Comparison of ENCODE assay signal across 1 cellular context in genomic region chr6:167119680-167120556, GRCh38.
TF ChIP-seq lines count a peak whose summit lies in the region.

No MANE protein-coding gene starts in this region.

TF ChIP-seq in HepG2, 621 proteins besides CTCF, POLR2A, EP300 and RAD21 (continued from another document):
- TF ChIP-seq SP1 (IDR thresholded peaks at IDR 0.05) (no peak), SP1 (CRISPR knock-in tag; IDR thresholded peaks at IDR 0.05) (peak; percentile 14; the same call in 1 of the 2 replicates), JUND (CRISPR knock-in tag; IDR thresholded peaks at IDR 0.05) (0 out of 2 replicates have a peak, but pooled peaks have one; percentile 31), CBX5 (CRISPR knock-in tag; IDR thresholded peaks at IDR 0.05; ENCODE audit: borderline replicate concordance) (peak; percentile 83), SETDB1 (CRISPR knock-in tag; IDR thresholded peaks at IDR 0.05; ENCODE audit: borderline replicate concordance) (peak; percentile 84; the same call in 1 of the 2 replicates), ZFP36 (IDR thresholded peaks at IDR 0.05; ENCODE audit: borderline replicate concordance, low read depth, low read length, partially characterized antibody) (peak; percentile 62), KAT7 (CRISPR knock-in tag; IDR thresholded peaks at IDR 0.05; ENCODE audit: borderline replicate concordance) (no peak), ZFX (CRISPR knock-in tag; IDR thresholded peaks at IDR 0.05; ENCODE audit: low read depth) (no peak), POGZ (CRISPR knock-in tag; IDR thresholded peaks at IDR 0.05) (peak; percentile 61; the same call in 1 of the 2 replicates), ZMYM3 (CRISPR knock-in tag; IDR thresholded peaks at IDR 0.05) (0 out of 2 replicates have a peak, but pooled peaks have one; percentile 16), ZNF644 (CRISPR knock-in tag; IDR thresholded peaks at IDR 0.05; ENCODE audit: low read depth) (0 out of 2 replicates have a peak, but pooled peaks have one; percentile 35), ZNF652 (CRISPR knock-in tag; IDR thresholded peaks at IDR 0.05; ENCODE audit: borderline replicate concordance, low read depth) (peak; percentile 41; the same call in 1 of the 2 replicates), STAG1 (CRISPR knock-in tag; IDR thresholded peaks at IDR 0.05) (peak; percentile 47)
- TF ChIP-seq, protein P1, sequence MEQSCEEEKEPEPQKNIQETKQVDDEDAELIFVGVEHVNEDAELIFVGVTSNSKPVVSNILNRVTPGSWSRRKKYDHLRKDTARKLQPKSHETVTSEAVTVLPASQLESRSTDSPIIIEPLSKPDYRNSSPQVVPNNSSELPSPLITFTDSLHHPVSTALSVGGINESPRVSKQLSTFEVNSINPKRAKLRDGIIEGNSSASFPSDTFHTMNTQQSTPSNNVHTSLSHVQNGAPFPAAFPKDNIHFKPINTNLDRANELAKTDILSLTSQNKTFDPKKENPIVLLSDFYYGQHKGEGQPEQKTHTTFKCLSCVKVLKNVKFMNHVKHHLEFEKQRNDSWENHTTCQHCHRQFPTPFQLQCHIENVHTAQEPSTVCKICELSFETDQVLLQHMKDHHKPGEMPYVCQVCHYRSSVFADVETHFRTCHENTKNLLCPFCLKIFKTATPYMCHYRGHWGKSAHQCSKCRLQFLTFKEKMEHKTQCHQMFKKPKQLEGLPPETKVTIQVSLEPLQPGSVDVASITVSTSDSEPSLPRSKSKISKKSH (CRISPR knock-in tag; IDR thresholded peaks at IDR 0.05; ENCODE audit: borderline replicate concordance) = peak; percentile 88
- TF ChIP-seq, protein P2, sequence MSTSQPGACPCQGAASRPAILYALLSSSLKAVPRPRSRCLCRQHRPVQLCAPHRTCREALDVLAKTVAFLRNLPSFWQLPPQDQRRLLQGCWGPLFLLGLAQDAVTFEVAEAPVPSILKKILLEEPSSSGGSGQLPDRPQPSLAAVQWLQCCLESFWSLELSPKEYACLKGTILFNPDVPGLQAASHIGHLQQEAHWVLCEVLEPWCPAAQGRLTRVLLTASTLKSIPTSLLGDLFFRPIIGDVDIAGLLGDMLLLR (CRISPR knock-in tag; IDR thresholded peaks at IDR 0.05) = no peak
- TF ChIP-seq, protein P3, sequence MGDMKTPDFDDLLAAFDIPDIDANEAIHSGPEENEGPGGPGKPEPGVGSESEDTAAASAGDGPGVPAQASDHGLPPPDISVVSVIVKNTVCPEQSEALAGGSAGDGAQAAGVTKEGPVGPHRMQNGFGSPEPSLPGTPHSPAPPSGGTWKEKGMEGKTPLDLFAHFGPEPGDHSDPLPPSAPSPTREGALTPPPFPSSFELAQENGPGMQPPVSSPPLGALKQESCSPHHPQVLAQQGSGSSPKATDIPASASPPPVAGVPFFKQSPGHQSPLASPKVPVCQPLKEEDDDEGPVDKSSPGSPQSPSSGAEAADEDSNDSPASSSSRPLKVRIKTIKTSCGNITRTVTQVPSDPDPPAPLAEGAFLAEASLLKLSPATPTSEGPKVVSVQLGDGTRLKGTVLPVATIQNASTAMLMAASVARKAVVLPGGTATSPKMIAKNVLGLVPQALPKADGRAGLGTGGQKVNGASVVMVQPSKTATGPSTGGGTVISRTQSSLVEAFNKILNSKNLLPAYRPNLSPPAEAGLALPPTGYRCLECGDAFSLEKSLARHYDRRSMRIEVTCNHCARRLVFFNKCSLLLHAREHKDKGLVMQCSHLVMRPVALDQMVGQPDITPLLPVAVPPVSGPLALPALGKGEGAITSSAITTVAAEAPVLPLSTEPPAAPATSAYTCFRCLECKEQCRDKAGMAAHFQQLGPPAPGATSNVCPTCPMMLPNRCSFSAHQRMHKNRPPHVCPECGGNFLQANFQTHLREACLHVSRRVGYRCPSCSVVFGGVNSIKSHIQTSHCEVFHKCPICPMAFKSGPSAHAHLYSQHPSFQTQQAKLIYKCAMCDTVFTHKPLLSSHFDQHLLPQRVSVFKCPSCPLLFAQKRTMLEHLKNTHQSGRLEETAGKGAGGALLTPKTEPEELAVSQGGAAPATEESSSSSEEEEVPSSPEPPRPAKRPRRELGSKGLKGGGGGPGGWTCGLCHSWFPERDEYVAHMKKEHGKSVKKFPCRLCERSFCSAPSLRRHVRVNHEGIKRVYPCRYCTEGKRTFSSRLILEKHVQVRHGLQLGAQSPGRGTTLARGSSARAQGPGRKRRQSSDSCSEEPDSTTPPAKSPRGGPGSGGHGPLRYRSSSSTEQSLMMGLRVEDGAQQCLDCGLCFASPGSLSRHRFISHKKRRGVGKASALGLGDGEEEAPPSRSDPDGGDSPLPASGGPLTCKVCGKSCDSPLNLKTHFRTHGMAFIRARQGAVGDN (CRISPR knock-in tag; IDR thresholded peaks at IDR 0.05) = peak; percentile 19; the same call in 1 of the 2 replicates
TF ChIP-seq in HepG2: peak in this region for 14.
